Comparison of ENCODE assay signal across 8 cellular contexts in the genomic region with DNA sequence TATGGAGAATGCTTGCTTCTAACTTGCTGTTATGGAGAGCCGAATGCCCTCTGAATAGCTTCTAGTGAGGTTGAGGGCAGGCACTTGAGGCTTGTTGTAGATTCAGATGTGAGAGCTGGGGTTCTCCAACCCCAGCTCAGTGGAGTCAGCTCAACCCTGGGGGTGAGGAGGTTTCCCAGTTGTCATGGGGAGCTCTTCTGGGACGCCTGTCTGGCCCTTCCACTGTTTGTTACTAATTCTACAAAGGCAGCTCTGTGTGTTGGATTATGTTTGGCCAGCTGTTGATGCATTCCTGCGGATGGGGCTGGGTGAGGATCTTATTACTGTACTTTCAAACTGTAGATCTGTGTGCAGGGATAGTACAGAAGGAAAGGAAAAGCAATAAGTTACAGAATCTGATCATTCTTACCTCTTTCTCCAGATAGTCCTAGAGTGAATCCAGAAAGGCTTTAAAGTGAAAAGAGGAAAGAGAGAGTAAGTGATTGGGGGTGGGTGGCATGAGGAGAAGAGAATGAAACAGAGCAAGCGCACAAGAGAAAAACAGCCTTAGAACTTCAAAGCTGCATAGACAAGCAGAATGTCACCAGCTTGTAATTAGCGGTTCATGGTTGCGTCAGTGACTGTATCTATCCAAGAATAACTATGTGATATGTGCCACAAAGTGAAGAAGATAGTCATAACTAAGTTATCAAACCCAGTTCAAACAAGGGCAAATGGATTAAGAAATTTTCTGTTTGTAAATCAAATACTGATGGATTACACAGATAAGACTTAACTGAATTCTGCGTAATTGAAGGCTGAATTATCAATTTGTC.
DNase-seq lines count a peak whose midpoint lies in the region; ATAC-seq and TF ChIP-seq lines count a peak whose summit lies in the region.

No MANE protein-coding gene starts in this region.

- peak; percentile 68 for DNase-seq in Ammon's horn (ENCODE audit: low spot score)
- peak; percentile 81 for DNase-seq in M059J (ENCODE audit: low read depth)
- peak; percentile 85 for DNase-seq in WERI-Rb-1
- DNase-seq in left cardiac atrium, result peak; percentile 25

- peaks cover 24% of the 10 kb centered on the region for H3K4me1 Mint-ChIP-seq in stimulated activated naive CD8-positive, alpha-beta T cell treated with anti-CD3 and anti-CD28 coated beads, Interleukin-15, Interleukin-2, amounts not matched to agents 100 ng/mL and 50 ng/mL, for 24 hours (ENCODE audit: low read depth)

- H3K27me3 ChIP-seq in WERI-Rb-1 (ENCODE audit: insufficient read depth, low read depth, severe bottlenecking), result no peaks in the 10 kb centered on the region

- no peaks in the 10 kb centered on the region for H3K9me3 ChIP-seq in WERI-Rb-1 (ENCODE audit: severe bottlenecking)

- peak overlapping the region; percentile 75 for H3K4me3 Mint-ChIP-seq in stimulated activated naive CD8-positive, alpha-beta T cell treated with anti-CD3 and anti-CD28 coated beads, Interleukin-15, Interleukin-2, amounts not matched to agents 100 ng/mL and 50 ng/mL, for 24 hours

- no peaks in the 10 kb centered on the region for H3K36me3 Mint-ChIP-seq in stimulated activated naive CD8-positive, alpha-beta T cell treated with anti-CD3 and anti-CD28 coated beads, Interleukin-15, Interleukin-2, amounts not matched to agents 100 ng/mL and 50 ng/mL, for 24 hours (ENCODE audit: low read depth)

- ATAC-seq in left cardiac atrium (peak; percentile 65 to 91), HG03457 (IDR thresholded peaks at IDR 0.05; ENCODE audit: unreplicated experiment) (no peak), GM21528 (IDR thresholded peaks at IDR 0.05; ENCODE audit: low FRiP score, unreplicated experiment) (no peak), HG03095 (IDR thresholded peaks at IDR 0.05; ENCODE audit: unreplicated experiment) (no peak)

- H3K27ac Mint-ChIP-seq in stimulated activated naive CD8-positive, alpha-beta T cell treated with anti-CD3 and anti-CD28 coated beads, Interleukin-15, Interleukin-2, amounts not matched to agents 100 ng/mL and 50 ng/mL, for 24 hours, result no peak overlapping the region

- TF ChIP-seq CTCF in WERI-Rb-1 (IDR thresholded peaks at IDR 0.05; ENCODE audit: low read depth, low read length), result no peak

- H3K4me3 ChIP-seq in WERI-Rb-1 (ENCODE audit: low read depth, low read length), result no peak overlapping the region

- no peaks in the 10 kb centered on the region for H3K36me3 ChIP-seq in WERI-Rb-1

- peak overlapping the region; percentile 44 for H3K27ac ChIP-seq in WERI-Rb-1

- no peaks in the 10 kb centered on the region for H3K9me3 Mint-ChIP-seq in stimulated activated naive CD8-positive, alpha-beta T cell treated with anti-CD3 and anti-CD28 coated beads, Interleukin-15, Interleukin-2, amounts not matched to agents 100 ng/mL and 50 ng/mL, for 24 hours

- intact Hi-C loops in left cardiac atrium (cut with DNase I), result loop anchor here in 1 of 2 donors (10.0 kb wide), 1 partner anchor 553 kb away; a partner anchor contains a TSS

- peaks cover 47% of the 10 kb centered on the region for H3K27me3 Mint-ChIP-seq in stimulated activated naive CD8-positive, alpha-beta T cell treated with anti-CD3 and anti-CD28 coated beads, Interleukin-15, Interleukin-2, amounts not matched to agents 100 ng/mL and 50 ng/mL, for 24 hours

Comparison
In these comparisons a context has a peak if more than half of its experiments do, and no peak if none do; other contexts are left out.
1. DNase-seq: peak in every context shown above with its lines; median percentile 85 in WERI-Rb-1; 81 in M059J; 68 in Ammon's horn; 25 in left cardiac atrium.
2. ATAC-seq: peak in left cardiac atrium (2 of 2); none in HG03457 (single experiment), GM21528 (single experiment) and HG03095 (single experiment).